ENCODE assay signal across 16 cellular contexts in the genomic region with DNA sequence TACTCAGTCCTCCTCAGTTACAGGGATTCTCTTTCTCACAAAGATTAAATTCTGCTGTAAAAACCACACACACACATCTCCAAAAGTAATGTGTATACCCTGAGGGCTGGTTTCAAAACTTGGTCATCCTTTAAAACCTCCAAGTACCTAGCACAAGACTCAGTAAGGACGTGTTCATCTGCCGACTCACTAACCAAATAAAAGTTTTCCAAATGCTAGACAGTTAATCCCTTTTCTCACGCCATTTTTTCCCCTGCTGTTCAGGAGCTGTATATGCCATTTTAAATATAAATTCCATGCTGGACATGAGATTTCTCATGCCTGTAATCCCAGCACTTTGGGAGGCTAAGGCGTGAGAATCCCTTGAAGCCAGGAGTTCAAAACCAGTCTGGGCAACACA. TPM values are rescaled to one million over a fixed set of nuclear protein-coding genes. Genes with fewer than 3 reads are reported as not detected.
DNase-seq lines count a peak whose midpoint lies in the region; ATAC-seq and TF ChIP-seq lines count a peak whose summit lies in the region.
"Had no signal": no experiment of that assay in that cellular context is flagged by ENCODE, and none has a peak within 500 bp of the region (broad histone marks: within the 10 kb centered on the region; RNA-seq: fewer than 3 reads in every experiment).

No MANE protein-coding gene starts in this region.

- TF ChIP-seq POLR2A in IMR-90 (IDR thresholded peaks at IDR 0.05; ENCODE audit: low read depth, low read length) (no peak), vagina (IDR thresholded peaks at IDR 0.05) (no peak)

- H2AK5ac ChIP-seq in IMR-90 (ENCODE audit: low read depth, low read length): 0 out of 2 replicates have a peak overlapping the region, but pooled peaks have one; percentile 33

- no peak overlapping the region for H3K4me3 ChIP-seq in IMR-90 (ENCODE audit: insufficient read depth, low read depth, low read length)
- no peak overlapping the region for H3K4me3 ChIP-seq in brain microvascular endothelial cell (ENCODE audit: low read depth, low read length)
- no peak overlapping the region for H3K4me3 ChIP-seq in vagina
- no peak overlapping the region for H3K4me3 ChIP-seq in left lung
- H3K4me3 ChIP-seq: mucosa of descending colon, suprapubic skin had no signal

- no peak overlapping the region for H2BK15ac ChIP-seq in IMR-90 (ENCODE audit: low read depth, low read length)

- no peak overlapping the region for H3K27ac Mint-ChIP-seq in activated CD8-positive, alpha-beta memory T cell treated with anti-CD3 and anti-CD28 coated beads, Interleukin-2, amount 10 ng/mL, durations not matched to agents 7 days and 5 days
- H3K27ac Mint-ChIP-seq: WTC11 had no signal

- H3K56ac ChIP-seq in IMR-90 (ENCODE audit: extremely low read depth, insufficient read depth, low read length): no peak overlapping the region

- no peaks in the 10 kb centered on the region for H3K9me3 Mint-ChIP-seq in activated CD8-positive, alpha-beta memory T cell treated with anti-CD3 and anti-CD28 coated beads, Interleukin-2, amount 10 ng/mL, durations not matched to agents 7 days and 5 days (ENCODE audit: low read depth)
- H3K9me3 Mint-ChIP-seq: WTC11 had no signal

- no peaks in the 10 kb centered on the region; a peak in 1 of 4 replicates for H3K79me1 ChIP-seq in IMR-90 (ENCODE audit: low read depth in 1 of 2, low read length in 2 of 2)

- H3K36me3 ChIP-seq in IMR-90 (ENCODE audit: control insufficient read depth, insufficient read depth, low read length) (no peaks in the 10 kb centered on the region), brain microvascular endothelial cell (replicated peaks) (peaks cover 2% of the 10 kb centered on the region), vagina (no peaks in the 10 kb centered on the region), left lung (no peaks in the 10 kb centered on the region)
- H3K36me3 ChIP-seq: suprapubic skin had no signal

- no peak for ATAC-seq in IMR-90 (ENCODE audit: low read depth)
- no peak for ATAC-seq in activated CD8-positive, alpha-beta memory T cell treated with anti-CD3 and anti-CD28 coated beads, Interleukin-2, amount 10 ng/mL, durations not matched to agents 7 days and 5 days
- ATAC-seq in left lung: no peak
- ATAC-seq: mucosa of descending colon, WTC11 had no signal

- no peak overlapping the region for H3K9ac ChIP-seq in IMR-90 (ENCODE audit: low read depth, low read length)

- intact Hi-C loops in IMR-90 (cut with micrococcal nuclease): no loop called here
- intact Hi-C loops in vagina (cut with DNase I): no loop called here
- intact Hi-C loops in left lung (cut with DNase I): no loop called here

- no peak overlapping the region for H3K4me3 Mint-ChIP-seq in activated CD8-positive, alpha-beta memory T cell treated with anti-CD3 and anti-CD28 coated beads, Interleukin-2, amount 10 ng/mL, durations not matched to agents 7 days and 5 days
- H3K4me3 Mint-ChIP-seq: WTC11 had no signal

- H3K27me3 ChIP-seq in IMR-90 (ENCODE audit: control insufficient read depth, insufficient read depth, low read length): no peaks in the 10 kb centered on the region
- no peaks in the 10 kb centered on the region for H3K27me3 ChIP-seq in brain microvascular endothelial cell (replicated peaks)
- no peaks in the 10 kb centered on the region for H3K27me3 ChIP-seq in vagina
- no peaks in the 10 kb centered on the region for H3K27me3 ChIP-seq in left lung
- H3K27me3 ChIP-seq: suprapubic skin had no signal

- H3K4me1 Mint-ChIP-seq in activated CD8-positive, alpha-beta memory T cell treated with anti-CD3 and anti-CD28 coated beads, Interleukin-2, amount 10 ng/mL, durations not matched to agents 7 days and 5 days: peaks cover 19% of the 10 kb centered on the region

- H3K27me3 Mint-ChIP-seq in activated CD8-positive, alpha-beta memory T cell treated with anti-CD3 and anti-CD28 coated beads, Interleukin-2, amount 10 ng/mL, durations not matched to agents 7 days and 5 days: no peaks in the 10 kb centered on the region

- H3K4me2 ChIP-seq in IMR-90 (ENCODE audit: low read depth, low read length): no peak overlapping the region

- no peak overlapping the region for H2AK9ac ChIP-seq in IMR-90 (replicated peaks; ENCODE audit: low read depth, low read length, poor library complexity)

- no peaks in the 10 kb centered on the region; the same call in 1 of the 2 replicates for H3K4me1 ChIP-seq in IMR-90 (ENCODE audit: control insufficient read depth, insufficient read depth, low read length)
- no peaks in the 10 kb centered on the region for H3K4me1 ChIP-seq in vagina
- H3K4me1 ChIP-seq in left lung: peaks cover 0 to 7% of the 10 kb centered on the region in 2 donors

- no peaks in the 10 kb centered on the region for H3K9me1 ChIP-seq in IMR-90 (ENCODE audit: insufficient read depth, low read length)

- H3K14ac ChIP-seq in IMR-90 (replicated peaks; ENCODE audit: low read depth, low read length): no peak overlapping the region

- no peak overlapping the region for H2AFZ ChIP-seq in IMR-90 (replicated peaks; ENCODE audit: low read length, poor library complexity)

- in situ Hi-C loops in Caki2 (cut with HindIII; ENCODE audit: low pct_unique_long_range_greater_than_20kb, low sequenced_read_pairs): no loop called here
- in situ Hi-C loops in IMR-90 (cut with MboI; ENCODE audit: low sequenced_read_pairs): no loop called here
- in situ Hi-C loops in brain microvascular endothelial cell (cut with HindIII; ENCODE audit: low pct_ligation_motif_present, low sequenced_read_pairs): no loop called here

- no peak overlapping the region for H3K23ac ChIP-seq in IMR-90 (ENCODE audit: low read depth, low read length)

- H3K18ac ChIP-seq in IMR-90 (ENCODE audit: low read depth, low read length): no peak overlapping the region

- peaks cover 4% of the 10 kb centered on the region for H3K36me3 Mint-ChIP-seq in activated CD8-positive, alpha-beta memory T cell treated with anti-CD3 and anti-CD28 coated beads, Interleukin-2, amount 10 ng/mL, durations not matched to agents 7 days and 5 days

- no peak overlapping the region for H4K8ac ChIP-seq in IMR-90 (ENCODE audit: low read depth in 2 of 2, low read length in 2 of 2)

- peak; percentile 24; the same call in 1 of the 2 replicates for TF ChIP-seq RAD21 in IMR-90 (IDR thresholded peaks at IDR 0.05; ENCODE audit: low read length)

- H3K27ac ChIP-seq in IMR-90 (ENCODE audit: insufficient read depth, low read length) (no peak overlapping the region), brain microvascular endothelial cell (peak overlapping the region; percentile 22), vagina (no peak overlapping the region), left lung (no peak overlapping the region)
- H3K27ac ChIP-seq: suprapubic skin had no signal

- H3K4ac ChIP-seq in IMR-90 (ENCODE audit: low read depth, low read length): no peak overlapping the region

- H4K5ac ChIP-seq in IMR-90 (ENCODE audit: low read depth, low read length): no peak overlapping the region

- WGBS in IMR-90 (ENCODE audit: extremely low coverage in 2 of 2, insufficient read length in 1 of 2), 2 experiments: 45% methylated on average over 2 of the region's 4 CpGs; no CpG with 5 or more reads in 1 of the 2 experiments

- TF ChIP-seq CTCF in IMR-90 (conservative IDR thresholded peaks at IDR 0.05; ENCODE audit: low read depth, low read length): peak; percentile 37
- peak; percentile 29 for TF ChIP-seq CTCF in brain microvascular endothelial cell (IDR thresholded peaks at IDR 0.05; ENCODE audit: low read depth, low read length, missing control alignments)
- no peak for TF ChIP-seq CTCF in vagina (IDR thresholded peaks at IDR 0.05)
- TF ChIP-seq CTCF in left lung (IDR thresholded peaks at IDR 0.05): no peak

- BruUV-seq in IMR-90 (replicated peaks; lab: Mats Ljungman, UMichigan): no TSS peak

- H2BK120ac ChIP-seq in IMR-90 (ENCODE audit: low read depth, low read length): 0 out of 2 replicates have a peak overlapping the region, but pooled peaks have one; percentile 4

- CTCF ChIA-PET in IMR-90 (lab: Yijun Ruan, JAX): no interaction called here
- CTCF ChIA-PET in activated CD8-positive, alpha-beta memory T cell treated with anti-CD3 and anti-CD28 coated beads, Interleukin-2, amount 10 ng/mL, durations not matched to agents 7 days and 5 days (lab: Charles Lee): interaction anchor here (1.1 kb wide), 1 partner anchor 123 kb away, joined by 3 read pairs; no protein-coding TSS in a partner anchor

- H2BK5ac ChIP-seq in IMR-90 (ENCODE audit: low read depth, low read length, poor library complexity, severe bottlenecking): peak overlapping the region; percentile 30

- peak; percentile 62 for DNase-seq in Caki2 (ENCODE audit: low read depth)
- DNase-seq in IMR-90: peak; percentile 85
- DNase-seq in brain microvascular endothelial cell: peak; percentile 56
- DNase-seq in myocyte (ENCODE audit: low read depth): peak; percentile 16
- no peak for DNase-seq in vagina (ENCODE audit: extremely low spot score in 2 of 2)
- DNase-seq in activated CD8-positive, alpha-beta memory T cell treated with anti-CD3 and anti-CD28 coated beads, Interleukin-2, amount 10 ng/mL, durations not matched to agents 7 days and 5 days: no peak
- DNase-seq in left lung: no peak
- DNase-seq in cerebellar nuclear complex (lab: John Stamatoyannopoulos, UW): no peak
- DNase-seq: activated T-cell treated with anti-CD3 and anti-CD28 coated beads for 4 hours, amygdala, DMS79 treated with DMSO at 0.1 percent for 48 hours, mucosa of descending colon, NCI-H1048, NCI-H524 treated with DMSO at 0.1 percent for 48 hours had no signal

- H3K9me3 ChIP-seq in IMR-90 (ENCODE audit: control insufficient read depth, insufficient read depth, low read length) (no peaks in the 10 kb centered on the region), vagina (no peaks in the 10 kb centered on the region), left lung (no peaks in the 10 kb centered on the region)
- H3K9me3 ChIP-seq: mucosa of descending colon, suprapubic skin had no signal

- H2BK20ac ChIP-seq in IMR-90 (ENCODE audit: low read depth, low read length): no peak overlapping the region

- no peak overlapping the region for H4K91ac ChIP-seq in IMR-90 (ENCODE audit: insufficient read depth, low read depth, low read length)

- H4K20me1 ChIP-seq in IMR-90 (ENCODE audit: insufficient read depth, low read length): no peaks in the 10 kb centered on the region

- dilution Hi-C loops in IMR-90 (cut with HindIII; ENCODE audit: low sequenced_read_pairs, unreplicated experiment): no loop called here

- POLR2A ChIA-PET in IMR-90 (lab: Charles Lee; ENCODE audit: unreplicated experiment): no interaction called here

RNA-seq across cellular contexts. Expression of a gene that starts 3.9 kb away (rescaled TPM):
- total RNA-seq in Caki2 (2014; rRNA removed; shearing (Covaris generic); ENCODE audit: low replicate concordance): 34.3 and 49.8 TPM in 2 replicates
- 55.9 and 112 TPM in 2 replicates for total RNA-seq in IMR-90 (2012; rRNA removed)
- 92.8 and 99.1 TPM in 2 replicates for polyA plus RNA-seq in IMR-90 (2012; rRNA removed)
- polyA plus RNA-seq in IMR-90 (2012; cell fraction: cytosol; rRNA removed): 19.5 and 34.3 TPM in 2 replicates
- 284 and 1,941 TPM in 2 replicates for polyA plus RNA-seq in IMR-90 (2012; cell fraction: nucleus; rRNA removed; ENCODE audit: low replicate concordance)
- 43.6 and 50.6 TPM in 2 replicates for total RNA-seq in myocyte
- 59.9 TPM for polyA plus RNA-seq in myocyte (2012)
- total RNA-seq in vagina: 389 TPM
- total RNA-seq in activated CD8-positive, alpha-beta memory T cell treated with anti-CD3 and anti-CD28 coated beads, Interleukin-2, amount 10 ng/mL, durations not matched to agents 7 days and 5 days: 100 to 1,000 TPM in 1 of 2 experiments, 10 to 100 TPM in 1; 96.1 to 204 TPM
- 100 to 1,000 TPM; 723 to 970 TPM for total RNA-seq in left lung

RNA-seq across cellular contexts. Expression of a gene that starts 35.9 kb away (rescaled TPM):
- 46.0 and 49.0 TPM in 2 replicates for total RNA-seq in Caki2 (2014; rRNA removed; shearing (Covaris generic); ENCODE audit: low replicate concordance)
- total RNA-seq in IMR-90 (2012; rRNA removed) (47.3 and 63.6 TPM in 2 replicates), myocyte (73.0 and 77.2 TPM in 2 replicates), vagina (39.0 TPM), left lung (10 to 100 TPM; 43.9 to 52.3 TPM)
- 35.0 and 43.5 TPM in 2 replicates for polyA plus RNA-seq in IMR-90 (2012; rRNA removed)
- polyA plus RNA-seq in IMR-90 (2012; cell fraction: cytosol; rRNA removed): 7.8 and 12.3 TPM in 2 replicates
- 21.0 and 127 TPM in 2 replicates for polyA plus RNA-seq in IMR-90 (2012; cell fraction: nucleus; rRNA removed; ENCODE audit: low replicate concordance)
- polyA plus RNA-seq in myocyte (2012): 49.9 TPM
- total RNA-seq in activated CD8-positive, alpha-beta memory T cell treated with anti-CD3 and anti-CD28 coated beads, Interleukin-2, amount 10 ng/mL, durations not matched to agents 7 days and 5 days: 10 to 100 TPM; 37.7 to 49.0 TPM

Comparison
In these comparisons a context has a peak if more than half of its experiments do, and no peak if none do; other contexts are left out.
1. DNase-seq: peak in Caki2 (single experiment), IMR-90 (single experiment), brain microvascular endothelial cell (single experiment) and myocyte (single experiment); none in vagina (0 of 2), activated CD8-positive, alpha-beta memory T cell treated with anti-CD3 and anti-CD28 coated beads, Interleukin-2, amount 10 ng/mL, durations not matched to agents 7 days and 5 days (single experiment), left lung (0 of 2) and cerebellar nuclear complex (0 of 2).
2. CTCF ChIP-seq: peak in IMR-90 (single experiment) and brain microvascular endothelial cell (single experiment); none in vagina (0 of 3) and left lung (0 of 2).